ENCODE assay signal across 13 cellular contexts in the genomic region with DNA sequence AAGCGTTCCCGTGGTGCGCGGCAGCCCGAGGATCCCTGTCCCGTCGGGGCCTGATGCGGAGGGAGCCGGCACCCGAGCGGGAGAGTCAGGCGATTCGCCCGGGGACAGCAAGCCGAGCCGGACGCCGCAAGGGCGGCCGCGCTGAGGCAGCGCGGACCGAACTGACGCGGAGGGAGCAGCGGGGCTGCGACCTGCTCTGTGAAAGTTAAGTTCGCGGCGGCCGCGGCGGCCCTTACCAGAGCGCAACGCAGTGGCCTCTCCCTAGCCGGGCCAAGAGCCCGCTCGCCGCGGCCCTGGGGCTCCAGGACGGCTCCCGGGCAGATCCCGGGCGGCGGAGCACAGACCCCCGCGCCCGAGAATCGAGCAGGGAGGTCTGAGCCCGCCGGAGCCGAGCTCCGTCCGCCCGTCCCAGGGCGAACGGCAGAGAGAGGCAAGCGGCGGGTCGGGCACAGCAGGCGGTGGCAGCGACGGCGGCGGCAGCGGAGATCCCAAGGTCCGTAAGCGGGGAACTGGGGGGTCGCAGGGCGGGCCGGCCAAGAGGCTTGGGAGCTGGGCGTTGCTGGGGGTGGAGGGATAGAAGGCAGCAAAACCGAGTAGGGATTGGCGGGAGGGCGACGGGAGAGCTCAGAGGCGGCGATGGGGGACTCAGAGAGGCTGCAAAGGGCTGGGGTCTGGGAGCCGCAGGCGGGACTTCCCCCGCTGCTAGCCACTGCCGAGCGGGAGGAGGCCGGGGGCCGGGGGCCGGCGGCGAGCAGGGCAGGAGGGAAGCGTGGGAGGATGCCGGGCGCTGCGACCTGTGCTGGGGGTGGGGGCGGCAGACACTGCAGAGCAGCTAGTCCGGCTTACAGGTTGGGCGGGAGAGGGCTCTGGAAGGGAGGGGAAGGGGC. TPM values are rescaled to one million over a fixed set of nuclear protein-coding genes. Genes with fewer than 3 reads are reported as not detected.
A peak's percentile ranks its signal among the peaks of the same experiment; 100 is the strongest.
DNase-seq lines count a peak whose midpoint lies in the region; ATAC-seq and TF ChIP-seq lines count a peak whose summit lies in the region.
"Had no signal": no experiment of that assay in that cellular context is flagged by ENCODE, and none has a peak within 500 bp of the region (broad histone marks: within the 10 kb centered on the region; RNA-seq: fewer than 3 reads in every experiment).

No MANE protein-coding gene starts in this region.

- peak overlapping the region; percentile 83 for H3K4me3 Mint-ChIP-seq in WTC11

- TF ChIP-seq CTCF in HEK293 (tag by site-specific recombination; IDR thresholded peaks at IDR 0.05): no peak
- TF ChIP-seq CTCF in WTC11 (IDR thresholded peaks at IDR 0.05): no peak

- peaks cover 81% of the 10 kb centered on the region for H3K27me3 Mint-ChIP-seq in WTC11 (ENCODE audit: low read depth)

- ATAC-seq in WTC11 (peak; percentile 56), GM21723 (IDR thresholded peaks at IDR 0.05; ENCODE audit: unreplicated experiment) (no peak), GM21367 (IDR thresholded peaks at IDR 0.05; ENCODE audit: unreplicated experiment) (no peak)

- H3K36me3 ChIP-seq in HEK293 (ENCODE audit: control insufficient read depth in 2 of 2, insufficient read depth in 1 of 2, low read length in 2 of 2): peaks cover 0 to 19% of the 10 kb centered on the region in 2 experiments; a peak in 1 of 3 replicates
- H3K36me3 ChIP-seq in iPS-15b (ENCODE audit: control insufficient read depth, insufficient read depth, low read length): no peaks in the 10 kb centered on the region

- H3K9ac ChIP-seq in iPS-15b (ENCODE audit: low read depth, low read length): no peak overlapping the region

- peak; percentile 54 for DNase-seq in WTC11 (ENCODE audit: low spot score)
- peak; percentile 75 for DNase-seq in retina
- DNase-seq in EL: no peak
- DNase-seq: CD4-positive, alpha-beta memory T cell; effector memory CD4-positive, alpha-beta T cell; NCI-H1092 treated with DMSO at 0.1 percent for 48 hours; NCI-H510A treated with DMSO at 0.1 percent for 48 hours; SHP77 treated with DMSO at 0.1 percent for 48 hours had no signal

- H3K27me3 ChIP-seq in iPS-15b (ENCODE audit: control insufficient read depth, insufficient read depth, low read length): peaks cover 70% of the 10 kb centered on the region

- H3K9me3 Mint-ChIP-seq in WTC11: no peaks in the 10 kb centered on the region

- POLR2A ChIA-PET in HEK293 (lab: Yijun Ruan, JAX) (no interaction called here), WTC11 (lab: Charles Lee) (interaction anchor here (1.0 kb wide), 1 partner anchor 183 kb away, joined by 6 read pairs; no protein-coding TSS in a partner anchor)

- H3K9me3 ChIP-seq in HEK293 (ENCODE audit: control insufficient read depth, insufficient read depth, low read depth, low read length): no peaks in the 10 kb centered on the region
- no peaks in the 10 kb centered on the region for H3K9me3 ChIP-seq in iPS-15b (ENCODE audit: control insufficient read depth, insufficient read depth, low read length)

- peak overlapping the region; percentile 44 for H3K4me3 ChIP-seq in HEK293 (ENCODE audit: low read depth, low read length)
- H3K4me3 ChIP-seq in iPS-15b (ENCODE audit: low read depth, low read length): peak overlapping the region; percentile 43

- H3K27ac Mint-ChIP-seq in WTC11: no peak overlapping the region
- H3K27ac Mint-ChIP-seq: CD4-positive, alpha-beta memory T cell had no signal

- no peak overlapping the region; the same call in 1 of the 2 replicates for H3K27ac ChIP-seq in HEK293 (ENCODE audit: extremely low read depth, low read depth, low read length)

- H3K4me1 Mint-ChIP-seq in WTC11: peaks cover 22% of the 10 kb centered on the region

- CTCF ChIA-PET in HEK293 (lab: Yijun Ruan, JAX) (interaction anchor here (0.7 to 1.2 kb wide), 2 partner anchors 116 to 183 kb away, joined by 3 to 4 read pairs; no protein-coding TSS in a partner anchor), WTC11 (lab: Charles Lee) (interaction anchor here (1.3 to 4.5 kb wide), 2 partner anchors 62 to 182 kb away, joined by 3 to 56 read pairs; no protein-coding TSS in a partner anchor)

- no peaks in the 10 kb centered on the region for H3K4me1 ChIP-seq in HEK293 (ENCODE audit: control insufficient read depth, insufficient read depth, low read length)
- no peaks in the 10 kb centered on the region for H3K4me1 ChIP-seq in iPS-15b (ENCODE audit: control insufficient read depth, insufficient read depth, low read length)

- H3K36me3 Mint-ChIP-seq in WTC11: peaks cover 6% of the 10 kb centered on the region
- H3K36me3 Mint-ChIP-seq: CD4-positive, alpha-beta memory T cell had no signal

TF ChIP-seq in HEK293, 187 proteins besides CTCF, POLR2A, EP300 and RAD21 (continues in another document):
- TF ChIP-seq ZFHX2 (tag by site-specific recombination; conservative IDR thresholded peaks at IDR 0.05) (peak; percentile 34), ZNF398 (tag by site-specific recombination; IDR thresholded peaks at IDR 0.05) (no peak), ZBTB48 (tag by site-specific recombination; IDR thresholded peaks at IDR 0.05) (no peak)
- TF ChIP-seq, protein P1, sequence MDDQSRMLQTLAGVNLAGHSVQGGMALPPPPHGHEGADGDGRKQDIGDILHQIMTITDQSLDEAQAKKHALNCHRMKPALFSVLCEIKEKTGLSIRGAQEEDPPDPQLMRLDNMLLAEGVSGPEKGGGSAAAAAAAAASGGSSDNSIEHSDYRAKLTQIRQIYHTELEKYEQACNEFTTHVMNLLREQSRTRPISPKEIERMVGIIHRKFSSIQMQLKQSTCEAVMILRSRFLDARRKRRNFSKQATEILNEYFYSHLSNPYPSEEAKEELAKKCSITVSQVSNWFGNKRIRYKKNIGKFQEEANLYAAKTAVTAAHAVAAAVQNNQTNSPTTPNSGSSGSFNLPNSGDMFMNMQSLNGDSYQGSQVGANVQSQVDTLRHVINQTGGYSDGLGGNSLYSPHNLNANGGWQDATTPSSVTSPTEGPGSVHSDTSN (CRISPR knock-in tag; IDR thresholded peaks at IDR 0.05): 0 out of 2 replicates have a peak, but pooled peaks have one; percentile 36

TF ChIP-seq in WTC11, 78 proteins besides CTCF, POLR2A, EP300 and RAD21:
- TF ChIP-seq ATF3 (CRISPR knock-in tag; conservative IDR thresholded peaks at IDR 0.05): no peak
- TF ChIP-seq TEAD4 (CRISPR knock-in tag; IDR thresholded peaks at IDR 0.05): no peak
- no peak for TF ChIP-seq AFF4 (CRISPR knock-in tag; IDR thresholded peaks at IDR 0.05; ENCODE audit: borderline replicate concordance)
- TF ChIP-seq, protein P2, sequence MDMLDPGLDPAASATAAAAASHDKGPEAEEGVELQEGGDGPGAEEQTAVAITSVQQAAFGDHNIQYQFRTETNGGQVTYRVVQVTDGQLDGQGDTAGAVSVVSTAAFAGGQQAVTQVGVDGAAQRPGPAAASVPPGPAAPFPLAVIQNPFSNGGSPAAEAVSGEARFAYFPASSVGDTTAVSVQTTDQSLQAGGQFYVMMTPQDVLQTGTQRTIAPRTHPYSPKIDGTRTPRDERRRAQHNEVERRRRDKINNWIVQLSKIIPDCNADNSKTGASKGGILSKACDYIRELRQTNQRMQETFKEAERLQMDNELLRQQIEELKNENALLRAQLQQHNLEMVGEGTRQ (CRISPR knock-in tag; IDR thresholded peaks at IDR 0.05): no peak
- no peak for TF ChIP-seq KAT7 (CRISPR knock-in tag; IDR thresholded peaks at IDR 0.05; ENCODE audit: borderline replicate concordance)
- TF ChIP-seq MYBL2 (CRISPR knock-in tag; IDR thresholded peaks at IDR 0.05): 0 out of 2 replicates have a peak, but pooled peaks have one; percentile 16

RNA-seq across cellular contexts. Expression of gene GPR50, which starts 1.0 kb away (rescaled TPM):
- total RNA-seq in WTC11 (2021): 5.9 to 12.0 TPM (median 5.9 TPM) in 3 replicates
- total RNA-seq: CD4-positive, alpha-beta memory T cell; mononuclear cell had no signal
